8 cellular contexts compared by ENCODE assay signal in the genomic region with DNA sequence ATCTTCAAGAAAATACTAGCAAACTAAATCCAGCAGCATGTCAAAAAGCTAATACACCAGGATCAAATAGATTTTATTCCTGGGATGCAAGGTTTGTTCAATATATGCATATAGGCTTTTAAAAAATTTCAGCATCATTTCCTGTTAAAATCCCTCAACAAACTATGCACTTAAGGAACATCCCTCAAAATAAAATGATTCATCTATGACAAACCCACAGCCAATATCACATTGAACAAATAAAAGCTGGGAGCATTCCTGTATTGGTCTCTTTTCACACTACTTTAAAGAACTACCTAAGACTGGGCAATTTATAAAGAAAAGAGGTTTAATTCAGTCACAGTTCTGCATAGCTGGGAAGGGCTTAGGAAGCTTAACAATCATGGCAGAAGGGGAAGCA.
"Had no signal": no experiment of that assay in that cellular context is flagged by ENCODE, and none has a peak within 500 bp of the region (broad histone marks: within the 10 kb centered on the region; RNA-seq: fewer than 3 reads in every experiment).

No MANE protein-coding gene starts in this region.

- ATAC-seq: GM23338, HepG2 had no signal

- H3K4me2 ChIP-seq: GM23338 had no signal

- FAIRE-seq: H1, H54, HepG2, HTR-8/SVneo had no signal

- DNase-seq: H9, HCEC 1CT, KBM-7 had no signal

- H3K4me3 ChIP-seq: GM23338 had no signal

- H2AFZ ChIP-seq: GM23338 had no signal
